ENCODE assay signal across 1 cellular context in the genomic region with DNA sequence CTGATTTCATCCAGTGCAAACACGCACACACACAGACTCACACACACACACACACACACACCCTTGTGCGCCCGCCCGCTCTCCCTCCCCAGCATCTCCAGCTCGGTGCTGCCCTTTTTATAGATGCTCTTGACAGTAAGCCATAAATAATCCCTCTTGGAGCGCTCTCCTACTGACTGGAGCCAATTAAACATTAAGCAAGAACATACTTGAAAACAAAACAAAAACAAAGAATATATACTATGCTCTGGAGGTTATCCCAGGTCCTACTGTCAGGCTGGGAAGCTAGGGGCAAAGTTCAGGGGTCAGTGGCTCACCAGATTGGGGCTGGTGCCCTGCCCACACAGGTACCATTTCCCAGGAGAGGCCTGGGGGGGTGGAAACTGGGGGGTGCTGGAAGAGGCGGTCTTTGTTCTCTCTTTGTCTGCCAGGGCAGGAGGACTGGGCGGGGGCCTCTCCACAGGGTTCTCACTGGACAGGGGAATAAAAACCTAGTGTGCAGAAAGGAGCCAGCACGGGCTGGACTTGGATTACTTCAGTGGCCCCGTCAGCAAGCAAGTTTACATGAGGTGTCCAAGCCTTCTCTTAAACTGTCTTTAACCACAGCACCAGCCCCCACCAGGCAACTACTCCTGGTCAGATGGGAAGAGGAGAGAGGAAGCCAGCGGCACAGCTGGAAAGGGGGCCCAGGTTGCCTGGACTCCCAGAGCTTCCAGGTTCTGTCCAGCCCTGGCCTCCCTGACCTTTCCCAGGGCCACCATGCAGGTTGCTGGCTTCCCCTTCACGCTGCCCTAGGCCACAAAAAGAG.
TF ChIP-seq lines count a peak whose summit lies in the region.

No MANE protein-coding gene starts in this region.

TF ChIP-seq in H1, 55 proteins besides CTCF, POLR2A, EP300 and RAD21:
- TF ChIP-seq TAF1 (IDR thresholded peaks at IDR 0.05; ENCODE audit: low read depth, low read length): no peak
- TF ChIP-seq, protein P1, sequence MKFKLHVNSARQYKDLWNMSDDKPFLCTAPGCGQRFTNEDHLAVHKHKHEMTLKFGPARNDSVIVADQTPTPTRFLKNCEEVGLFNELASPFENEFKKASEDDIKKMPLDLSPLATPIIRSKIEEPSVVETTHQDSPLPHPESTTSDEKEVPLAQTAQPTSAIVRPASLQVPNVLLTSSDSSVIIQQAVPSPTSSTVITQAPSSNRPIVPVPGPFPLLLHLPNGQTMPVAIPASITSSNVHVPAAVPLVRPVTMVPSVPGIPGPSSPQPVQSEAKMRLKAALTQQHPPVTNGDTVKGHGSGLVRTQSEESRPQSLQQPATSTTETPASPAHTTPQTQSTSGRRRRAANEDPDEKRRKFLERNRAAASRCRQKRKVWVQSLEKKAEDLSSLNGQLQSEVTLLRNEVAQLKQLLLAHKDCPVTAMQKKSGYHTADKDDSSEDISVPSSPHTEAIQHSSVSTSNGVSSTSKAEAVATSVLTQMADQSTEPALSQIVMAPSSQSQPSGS (IDR thresholded peaks at IDR 0.05; ENCODE audit: low read length): no peak
- no peak for TF ChIP-seq FOSL1 (IDR thresholded peaks at IDR 0.05; ENCODE audit: insufficient read depth, low read depth, low read length)
- TF ChIP-seq NRF1 (IDR thresholded peaks at IDR 0.05; ENCODE audit: low read depth, low read length): no peak
- TF ChIP-seq KDM4A (IDR thresholded peaks at IDR 0.05; ENCODE audit: low read depth, low read length, severe bottlenecking): no peak
- TF ChIP-seq RFX5 (IDR thresholded peaks at IDR 0.05; ENCODE audit: borderline replicate concordance, low read depth, low read length): no peak
